In the genomic region with DNA sequence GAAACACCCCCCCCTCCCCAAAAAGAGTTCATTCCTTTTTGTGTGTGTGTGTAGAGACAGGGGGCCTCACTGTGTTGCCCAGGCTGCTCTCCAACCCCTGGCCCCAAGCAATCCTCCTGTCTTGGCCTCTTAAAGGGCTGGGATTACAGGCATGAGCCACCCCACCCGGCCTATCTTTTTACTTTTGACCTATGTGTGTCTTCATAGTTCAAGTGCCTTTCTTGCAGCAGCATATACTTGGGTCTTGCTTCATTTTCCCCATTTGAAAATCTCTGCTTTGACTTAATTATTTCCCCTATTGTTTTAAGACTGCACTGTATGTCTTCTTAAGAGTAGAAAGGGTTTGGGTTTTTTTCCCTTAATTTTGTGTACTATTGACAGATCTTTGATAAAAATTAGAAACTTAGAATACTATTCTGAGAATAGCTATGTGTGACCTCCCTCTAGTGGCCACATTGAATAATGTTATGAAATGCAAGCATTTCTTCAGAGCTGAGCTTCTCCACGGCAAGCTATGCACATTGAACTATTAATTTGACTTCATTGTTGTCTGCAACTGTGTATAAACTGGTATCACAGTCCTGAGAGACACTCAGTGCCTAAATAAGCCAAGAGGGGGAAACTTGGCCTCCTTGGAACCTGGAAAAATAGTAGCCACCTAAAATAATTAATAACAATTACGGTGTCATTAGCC, we compare ENCODE assay signal across 8 cellular contexts. TPM values are rescaled to one million over a fixed set of nuclear protein-coding genes. Genes with fewer than 3 reads are reported as not detected.
DNase-seq lines count a peak whose midpoint lies in the region; ATAC-seq and TF ChIP-seq lines count a peak whose summit lies in the region.

No MANE protein-coding gene starts in this region.

- H3K27ac ChIP-seq in PC-3 (ENCODE audit: low read length), result no peak overlapping the region

- intact Hi-C loops in PC-3 (cut with micrococcal nuclease), result loop anchor here (1.0 to 2.0 kb wide), 3 partner anchors 38 to 129 kb away; no protein-coding TSS in a partner anchor

- no peaks in the 10 kb centered on the region for H3K9me2 ChIP-seq in PC-3 (replicated peaks; ENCODE audit: low read length)

- POLR2A ChIA-PET in PC-3 (lab: Charles Lee; ENCODE audit: unreplicated experiment), result interaction anchor here (0.7 kb wide), 1 partner anchor 127 kb away, joined by 3 read pairs; no protein-coding TSS in a partner anchor

- in situ Hi-C loops in GM13977 (cut with MboI; ENCODE audit: low pct_unique_long_range_greater_than_20kb, low sequenced_read_pairs, unreplicated experiment), result loop anchor here (10.0 kb wide), 1 partner anchor 100 kb away; no protein-coding TSS in a partner anchor

- no peak overlapping the region for H3K9ac ChIP-seq in PC-3 (ENCODE audit: low read length)

- no peak overlapping the region for H2AFZ ChIP-seq in PC-3 (ENCODE audit: low read length)

- no peaks in the 10 kb centered on the region for H3F3A ChIP-seq in PC-3 (ENCODE audit: low read length, unreplicated experiment)

- H3K4me2 ChIP-seq in PC-3 (ENCODE audit: low read length), result no peak overlapping the region

- TF ChIP-seq CTCF in AG10803 (conservative IDR thresholded peaks at IDR 0.05; ENCODE audit: low read length) (peak; percentile 78), GM13977 (IDR thresholded peaks at IDR 0.05; ENCODE audit: extremely low read depth, insufficient read depth, missing control alignments) (peak; percentile 73), PC-3 (conservative IDR thresholded peaks at IDR 0.05; ENCODE audit: low read depth, low read length) (peak; percentile 84)

- no peaks in the 10 kb centered on the region for H3K4me1 ChIP-seq in PC-3 (ENCODE audit: insufficient read depth, low read length)

- no peaks in the 10 kb centered on the region for H3K36me3 ChIP-seq in PC-3 (ENCODE audit: low read depth, low read length)

- H3K4me3 ChIP-seq in AG10803 (ENCODE audit: low read length), result no peak overlapping the region
- no peak overlapping the region for H3K4me3 ChIP-seq in PC-3 (ENCODE audit: low read length)

- no peaks in the 10 kb centered on the region for H3K9me3 ChIP-seq in PC-3 (ENCODE audit: low read length)

- no peaks in the 10 kb centered on the region for H3K79me2 ChIP-seq in PC-3 (ENCODE audit: low read length)

- peak; percentile 54 for DNase-seq in AG10803 (ENCODE audit: low read depth)
- DNase-seq in GM13977 (ENCODE audit: low spot score), result peak; percentile 81
- peak; percentile 69 for DNase-seq in PC-3
- DNase-seq in dermis microvascular lymphatic vessel endothelial cell (ENCODE audit: low read depth in 2 of 2), result peak; percentile 47 to 58
- peak; percentile 70 for DNase-seq in medulla oblongata (ENCODE audit: extremely low spot score)

- no peaks in the 10 kb centered on the region for H4K20me1 ChIP-seq in PC-3 (ENCODE audit: low read length)

- CTCF ChIA-PET in PC-3 (lab: Charles Lee), result interaction anchor here (0.7 to 1.5 kb wide), 10 partner anchors 9 to 389 kb away, joined by 3 to 15 read pairs (median 5); partner anchors contain the start of gene SLC25A4

- BruUV-seq in PC-3 (replicated peaks; lab: Mats Ljungman, UMichigan), result no TSS peak

- H3K27me3 ChIP-seq in PC-3 (ENCODE audit: low read length), result no peaks in the 10 kb centered on the region

- ATAC-seq in HG03432 (IDR thresholded peaks at IDR 0.05; ENCODE audit: unreplicated experiment) (peak; percentile 75), PC-3 (peak; percentile 70), HG02623 (IDR thresholded peaks at IDR 0.05; ENCODE audit: unreplicated experiment) (no peak), HG03108 (IDR thresholded peaks at IDR 0.05; ENCODE audit: unreplicated experiment) (no peak)

RNA-seq across cellular contexts. Expression of gene SLC25A4, which starts 8.7 kb away (rescaled TPM):
- 20.7 and 23.2 TPM in 2 replicates for total RNA-seq in PC-3 (2014; rRNA removed)
- 5.7 and 5.9 TPM in 2 replicates for total RNA-seq in dermis microvascular lymphatic vessel endothelial cell

Comparison
In these comparisons a context has a peak if more than half of its experiments do, and no peak if none do; other contexts are left out.
1. ATAC-seq: peak in HG03432 (single experiment) and PC-3 (single experiment); none in HG02623 (single experiment) and HG03108 (single experiment).
2. Peak in every context shown above with its lines, with median percentiles within 50 percentile points of each other: DNase-seq and CTCF ChIP-seq.